ENCODE assay signal across 4 cellular contexts in genomic region chr18:27239669-27240068, GRCh38. TPM values are rescaled to one million over a fixed set of nuclear protein-coding genes. Genes with fewer than 3 reads are reported as not detected.
"Had no signal": no experiment of that assay in that cellular context is flagged by ENCODE, and none has a peak within 500 bp of the region (broad histone marks: within the 10 kb centered on the region; RNA-seq: fewer than 3 reads in every experiment).

No MANE protein-coding gene starts in this region.

- DNase-seq: GDM1, GF-D8 had no signal

RNA-seq across cellular contexts. Expression of gene CHST9, which starts 54.6 kb away (rescaled TPM):
- total RNA-seq: G401, GM12878 had no signal
